Comparison of ENCODE assay signal across 15 cellular contexts in genomic region chr5:86756839-86757238, GRCh38.
"Had no signal": no experiment of that assay in that cellular context is flagged by ENCODE, and none has a peak within 500 bp of the region (broad histone marks: within the 10 kb centered on the region; RNA-seq: fewer than 3 reads in every experiment).

No MANE protein-coding gene starts in this region.

- DNase-seq: activated CD4-positive, alpha-beta T cell treated with anti-CD3 and anti-CD28 coated beads for 36 hours; activated CD8-positive, alpha-beta memory T cell treated with anti-CD3 and anti-CD28 coated beads, Interleukin-2, amount 50 U/mL, for 4 hours; activated CD8-positive, alpha-beta T cell treated with anti-CD3 and anti-CD28 coated beads for 36 hours; activated gamma-delta T cell treated with Interleukin-2 at 50 U/mL for 16 hours; activated naive CD8-positive, alpha-beta T cell treated with anti-CD3 and anti-CD28 coated beads for 36 hours; activated T-cell treated with anti-CD3 and anti-CD28 coated beads, Interleukin-2, amount 50 U/mL, for 72 hours; anterior cingulate cortex; esophagus squamous epithelium; foreskin fibroblast; head of caudate nucleus; stimulated activated CD4-positive, alpha-beta T cell treated with anti-CD3 and anti-CD28 coated beads, Interleukin-12 subunit alpha, Interleukin-12 subunit beta, amount 100 ng/mL, for 4 hours; stimulated activated naive CD4-positive, alpha-beta T cell treated with Interleukin-2 at 50 U/mL for 16 hours; trophoblast cell had no signal

- H3K4me3 ChIP-seq: esophagus squamous epithelium had no signal

- H3K36me3 ChIP-seq: esophagus squamous epithelium had no signal

- H3K27ac ChIP-seq: esophagus squamous epithelium, VCaP had no signal

- H3K27me3 ChIP-seq: esophagus squamous epithelium had no signal

- H3K4me1 ChIP-seq: esophagus squamous epithelium had no signal

- ATAC-seq: activated CD4-positive, alpha-beta T cell treated with anti-CD3 and anti-CD28 coated beads for 36 hours; activated CD8-positive, alpha-beta T cell treated with anti-CD3 and anti-CD28 coated beads for 36 hours; activated T-cell treated with anti-CD3 and anti-CD28 coated beads, Interleukin-2, amount 50 U/mL, for 72 hours; sciatic nerve had no signal

- H3K9me3 ChIP-seq: esophagus squamous epithelium had no signal
